Comparison of ENCODE assay signal across 30 cellular contexts in the genomic region with DNA sequence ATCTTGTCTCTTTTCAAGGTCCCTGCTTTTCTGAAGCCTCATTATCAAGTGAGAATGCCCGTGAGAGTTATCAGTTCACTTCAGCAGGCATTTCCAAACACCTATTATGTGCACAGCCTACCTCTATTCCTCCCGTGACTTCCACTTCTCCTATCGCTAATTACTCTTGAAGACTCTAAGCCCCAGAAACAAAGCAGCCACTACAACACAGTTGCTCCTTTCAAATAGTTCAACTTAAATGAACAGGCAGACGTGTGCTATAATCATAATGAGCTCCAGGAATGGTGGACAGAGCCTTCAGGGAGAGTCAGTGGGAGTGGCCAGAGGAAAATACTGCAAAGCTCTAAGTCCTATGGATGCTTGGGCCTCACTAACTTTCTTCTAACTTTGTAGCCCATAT.
"Had no signal": no experiment of that assay in that cellular context is flagged by ENCODE, and none has a peak within 500 bp of the region (broad histone marks: within the 10 kb centered on the region; RNA-seq: fewer than 3 reads in every experiment).

No MANE protein-coding gene starts in this region.

- DNase-seq: activated CD4-positive, alpha-beta T cell treated with anti-CD3 and anti-CD28 coated beads for 36 hours; activated CD4-positive, alpha-beta T cell treated with anti-CD3 and anti-CD28 coated beads, Interleukin-2, amount 50 U/mL, for 1 hour; activated CD4-positive, alpha-beta T cell treated with anti-CD3 and anti-CD28 coated beads, Interleukin-2, amount 50 U/mL, for 48 hours; activated CD4-positive, CD25-positive, alpha-beta regulatory T cell; activated CD4-positive, CD25-positive, alpha-beta regulatory T cell treated with anti-CD3 and anti-CD28 coated beads, Interleukin-2, amount 50 U/mL, for 72 hours; activated CD8-positive, alpha-beta memory T cell treated with anti-CD3 and anti-CD28 coated beads for 24 hours; activated CD8-positive, alpha-beta T cell treated with anti-CD3 and anti-CD28 coated beads for 36 hours; activated effector memory CD4-positive, alpha-beta T cell treated with Interleukin-2 at 50 U/mL for 16 hours; activated gamma-delta T cell treated with Interleukin-2 at 50 U/mL for 16 hours; activated naive CD4-positive, alpha-beta T cell treated with anti-CD3 and anti-CD28 coated beads, Interleukin-2, amount 50 U/mL, for 16 hours; activated naive CD4-positive, alpha-beta T cell treated with Interleukin-2 at 50 U/mL for 16 hours; activated T-cell treated with anti-CD3 and anti-CD28 coated beads, Interleukin-2, amount 50 U/mL, for 4 hours; amniotic stem cell; anterior cingulate cortex; brain microvascular endothelial cell; dorsolateral prefrontal cortex; effector memory CD4-positive, alpha-beta T cell; esophagus squamous epithelium; foreskin melanocyte; heart right ventricle; T-helper 1 cell; T-helper 17 cell had no signal

- H3K4me1 ChIP-seq: esophagus squamous epithelium, heart right ventricle had no signal

- H3K9me3 Mint-ChIP-seq: activated CD8-positive, alpha-beta T cell treated with anti-CD3 and anti-CD28 coated beads for 36 hours; activated T-cell treated with anti-CD3 and anti-CD28 coated beads, Interleukin-2, amount 50 U/mL, for 4 hours; activated T-helper 17 cell treated with anti-CD3 and anti-CD28 coated beads, Interleukin-2, amount 50 U/mL, for 72 hours; central memory CD8-positive, alpha-beta T cell; dendritic cell treated with granulocyte-macrophage colony-stimulating factor and Interleukin-4, amounts not matched to agents 40 ng/mL and 50 ng/mL, for 4 days; T-helper 2 cell treated with Interferon-gamma antibody and Interleukin-4, amounts not matched to agents 5 μg/mL and 100 μg/mL, for 36 hours had no signal

- H3K36me3 ChIP-seq: brain microvascular endothelial cell, esophagus squamous epithelium, gastroesophageal sphincter, heart right ventricle had no signal

- H3K27ac ChIP-seq: brain microvascular endothelial cell, coronary artery, dorsolateral prefrontal cortex, epithelial cell of prostate, esophagus squamous epithelium, gastroesophageal sphincter, heart right ventricle had no signal

- ATAC-seq: activated CD4-positive, alpha-beta T cell treated with anti-CD3 and anti-CD28 coated beads for 36 hours; activated CD8-positive, alpha-beta T cell treated with anti-CD3 and anti-CD28 coated beads for 36 hours; activated T-cell treated with anti-CD3 and anti-CD28 coated beads, Interleukin-2, amount 50 U/mL, for 4 hours; activated T-helper 17 cell treated with anti-CD3 and anti-CD28 coated beads, Interleukin-2, amount 50 U/mL, for 72 hours; gastroesophageal sphincter; heart right ventricle; T-helper 17 cell had no signal

- H3K4me3 Mint-ChIP-seq: activated CD4-positive, alpha-beta T cell treated with anti-CD3 and anti-CD28 coated beads for 36 hours; activated CD8-positive, alpha-beta T cell treated with anti-CD3 and anti-CD28 coated beads for 36 hours; activated naive CD8-positive, alpha-beta T cell; activated T-cell treated with anti-CD3 and anti-CD28 coated beads, Interleukin-2, amount 50 U/mL, for 4 hours; activated T-helper 17 cell treated with anti-CD3 and anti-CD28 coated beads, Interleukin-2, amount 50 U/mL, for 72 hours; central memory CD8-positive, alpha-beta T cell; dendritic cell treated with granulocyte-macrophage colony-stimulating factor and Interleukin-4, amounts not matched to agents 40 ng/mL and 50 ng/mL, for 4 days; T-helper 17 cell; T-helper 2 cell treated with Interferon-gamma antibody and Interleukin-4, amounts not matched to agents 5 μg/mL and 100 μg/mL, for 36 hours had no signal

- H3K9me3 ChIP-seq: esophagus squamous epithelium, gastroesophageal sphincter, heart right ventricle had no signal

- H3K4me3 ChIP-seq: coronary artery, dorsolateral prefrontal cortex, esophagus squamous epithelium, gastroesophageal sphincter, heart right ventricle had no signal

- H3K27ac Mint-ChIP-seq: activated CD4-positive, alpha-beta T cell treated with anti-CD3 and anti-CD28 coated beads for 36 hours; activated CD8-positive, alpha-beta T cell treated with anti-CD3 and anti-CD28 coated beads for 36 hours; activated naive CD8-positive, alpha-beta T cell; activated T-helper 17 cell treated with anti-CD3 and anti-CD28 coated beads, Interleukin-2, amount 50 U/mL, for 72 hours; dendritic cell treated with granulocyte-macrophage colony-stimulating factor and Interleukin-4, amounts not matched to agents 40 ng/mL and 50 ng/mL, for 4 days; T-helper 17 cell; T-helper 2 cell treated with Interferon-gamma antibody and Interleukin-4, amounts not matched to agents 5 μg/mL and 100 μg/mL, for 36 hours had no signal

- H3K4me1 Mint-ChIP-seq: activated CD4-positive, alpha-beta T cell treated with anti-CD3 and anti-CD28 coated beads for 36 hours; activated T-helper 17 cell treated with anti-CD3 and anti-CD28 coated beads, Interleukin-2, amount 50 U/mL, for 72 hours; central memory CD8-positive, alpha-beta T cell; T-helper 17 cell had no signal

- H3K27me3 Mint-ChIP-seq: dendritic cell treated with granulocyte-macrophage colony-stimulating factor and Interleukin-4, amounts not matched to agents 40 ng/mL and 50 ng/mL, for 4 days had no signal

- H3K36me3 Mint-ChIP-seq: activated naive CD8-positive, alpha-beta T cell had no signal

- H3K27me3 ChIP-seq: brain microvascular endothelial cell, esophagus squamous epithelium, gastroesophageal sphincter, heart right ventricle had no signal
